5 cellular contexts compared by ENCODE assay signal in the genomic region with DNA sequence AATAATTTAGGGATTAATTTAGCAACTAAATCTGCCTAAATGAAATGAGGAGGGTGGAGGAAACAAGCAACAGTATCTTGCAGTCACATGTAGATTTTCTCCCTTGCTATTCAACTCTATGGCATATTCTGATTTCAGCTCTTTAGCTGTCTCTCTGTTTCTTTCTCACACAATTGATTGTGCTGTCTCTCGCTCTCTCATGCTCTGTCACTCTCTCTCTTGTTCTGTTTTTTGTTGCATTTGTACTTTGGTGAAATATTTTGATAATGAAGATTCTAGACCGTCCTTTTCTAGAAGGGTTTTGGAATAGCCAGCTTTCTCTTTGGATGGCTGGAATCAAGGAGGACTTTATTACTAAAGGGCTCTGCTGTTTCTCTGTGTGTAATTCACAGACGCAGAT.
"Had no signal": no experiment of that assay in that cellular context is flagged by ENCODE, and none has a peak within 500 bp of the region (broad histone marks: within the 10 kb centered on the region; RNA-seq: fewer than 3 reads in every experiment).

No MANE protein-coding gene starts in this region.

- H3K36me3 ChIP-seq: tibial artery had no signal

- H3K27ac ChIP-seq: tibial artery had no signal

- H3K4me1 Mint-ChIP-seq: immature natural killer cell had no signal

- H3K4me3 ChIP-seq: tibial artery had no signal

- H3K4me3 Mint-ChIP-seq: immature natural killer cell had no signal

- H3K9me3 Mint-ChIP-seq: immature natural killer cell had no signal

- DNase-seq: activated naive CD4-positive, alpha-beta T cell treated with Interleukin-2 at 50 U/mL for 16 hours; immature natural killer cell; stimulated activated CD4-positive, alpha-beta T cell treated with anti-CD3 and anti-CD28 coated beads, Interleukin-2, amount 100 ng/mL, for 24 hours; tibial artery had no signal

- H3K27me3 ChIP-seq: tibial artery had no signal

- H3K27ac Mint-ChIP-seq: immature natural killer cell had no signal

- ATAC-seq: esophagus mucosa had no signal
